13 cellular contexts compared by ENCODE assay signal in genomic region chr20:44020406-44021148, GRCh38.
A peak's percentile ranks its signal among the peaks of the same experiment; 100 is the strongest.
DNase-seq lines count a peak whose midpoint lies in the region; ATAC-seq and TF ChIP-seq lines count a peak whose summit lies in the region.
"Had no signal": no experiment of that assay in that cellular context is flagged by ENCODE, and none has a peak within 500 bp of the region (broad histone marks: within the 10 kb centered on the region; RNA-seq: fewer than 3 reads in every experiment).

No MANE protein-coding gene starts in this region.

- DNase-seq in activated naive CD8-positive, alpha-beta T cell treated with anti-CD3 and anti-CD28 coated beads for 36 hours, result no peak
- peak; percentile 52 for DNase-seq in NCI-H187 treated with DMSO at 0.1 percent for 48 hours (lab: John Stamatoyannopoulos, UW)
- no peak for DNase-seq in activated naive CD8-positive, alpha-beta T cell treated with anti-CD3 and anti-CD28 coated beads, Interleukin-2, amount 50 U/mL, for 24 hours
- DNase-seq in nephron progenitor cell, result no peak
- no peak for DNase-seq in foreskin melanocyte
- DNase-seq in kidney tubule cell (ENCODE audit: low spot score), result no peak
- no peak for DNase-seq in superior temporal gyrus (ENCODE audit: extremely low spot score)
- DNase-seq: activated B cell treated with CpG ODN at 0.5 μM for 24 hours, caudate nucleus, kidney, NCI-H2171 treated with DMSO at 0.1 percent for 48 hours, PC-9 had no signal

- no peak for TF ChIP-seq CTCF in nephron progenitor cell (IDR thresholded peaks at IDR 0.05)

- H3K4me3 Mint-ChIP-seq in activated naive CD8-positive, alpha-beta T cell, result peak overlapping the region; percentile 13
- H3K4me3 Mint-ChIP-seq in activated naive CD8-positive, alpha-beta T cell treated with anti-CD3 and anti-CD28 coated beads for 36 hours, result no peak overlapping the region
- no peak overlapping the region for H3K4me3 Mint-ChIP-seq in activated naive CD8-positive, alpha-beta T cell treated with anti-CD3 and anti-CD28 coated beads, Interleukin-2, amount 50 U/mL, for 24 hours
- no peak overlapping the region for H3K4me3 Mint-ChIP-seq in nephron progenitor cell
- H3K4me3 Mint-ChIP-seq: activated B cell treated with CpG ODN at 0.5 μM for 24 hours had no signal

- no peak overlapping the region for H3K27ac Mint-ChIP-seq in activated naive CD8-positive, alpha-beta T cell
- H3K27ac Mint-ChIP-seq in activated naive CD8-positive, alpha-beta T cell treated with anti-CD3 and anti-CD28 coated beads for 36 hours, result no peak overlapping the region
- H3K27ac Mint-ChIP-seq in activated naive CD8-positive, alpha-beta T cell treated with anti-CD3 and anti-CD28 coated beads, Interleukin-2, amount 50 U/mL, for 24 hours, result peak overlapping the region; percentile 88
- H3K27ac Mint-ChIP-seq in nephron progenitor cell, result peak overlapping the region; percentile 54
- H3K27ac Mint-ChIP-seq: activated B cell treated with CpG ODN at 0.5 μM for 24 hours had no signal

- H3K27me3 Mint-ChIP-seq in activated naive CD8-positive, alpha-beta T cell, result peaks cover 7% of the 10 kb centered on the region
- H3K27me3 Mint-ChIP-seq in activated naive CD8-positive, alpha-beta T cell treated with anti-CD3 and anti-CD28 coated beads for 36 hours, result peaks cover 17% of the 10 kb centered on the region
- H3K27me3 Mint-ChIP-seq in activated naive CD8-positive, alpha-beta T cell treated with anti-CD3 and anti-CD28 coated beads, Interleukin-2, amount 50 U/mL, for 24 hours, result peaks cover 21% of the 10 kb centered on the region
- peaks cover 29% of the 10 kb centered on the region for H3K27me3 Mint-ChIP-seq in nephron progenitor cell (ENCODE audit: low read depth, poor library complexity)
- H3K27me3 Mint-ChIP-seq: activated B cell treated with CpG ODN at 0.5 μM for 24 hours had no signal

- H3K9me3 Mint-ChIP-seq in activated naive CD8-positive, alpha-beta T cell (ENCODE audit: low read depth), result no peaks in the 10 kb centered on the region
- H3K9me3 Mint-ChIP-seq in activated naive CD8-positive, alpha-beta T cell treated with anti-CD3 and anti-CD28 coated beads for 36 hours, result no peaks in the 10 kb centered on the region
- H3K9me3 Mint-ChIP-seq in activated naive CD8-positive, alpha-beta T cell treated with anti-CD3 and anti-CD28 coated beads, Interleukin-2, amount 50 U/mL, for 24 hours, result no peaks in the 10 kb centered on the region
- no peaks in the 10 kb centered on the region for H3K9me3 Mint-ChIP-seq in nephron progenitor cell
- H3K9me3 Mint-ChIP-seq: activated B cell treated with CpG ODN at 0.5 μM for 24 hours had no signal

- ATAC-seq in activated naive CD8-positive, alpha-beta T cell treated with anti-CD3 and anti-CD28 coated beads, Interleukin-2, amount 50 U/mL, for 24 hours, result no peak

- peaks cover 33% of the 10 kb centered on the region for H3K4me1 Mint-ChIP-seq in activated naive CD8-positive, alpha-beta T cell (ENCODE audit: low read depth)
- H3K4me1 Mint-ChIP-seq in activated naive CD8-positive, alpha-beta T cell treated with anti-CD3 and anti-CD28 coated beads for 36 hours, result peaks cover 16% of the 10 kb centered on the region
- H3K4me1 Mint-ChIP-seq in activated naive CD8-positive, alpha-beta T cell treated with anti-CD3 and anti-CD28 coated beads, Interleukin-2, amount 50 U/mL, for 24 hours, result peaks cover 27% of the 10 kb centered on the region
- peaks cover 42% of the 10 kb centered on the region for H3K4me1 Mint-ChIP-seq in nephron progenitor cell

- H3K36me3 Mint-ChIP-seq in activated naive CD8-positive, alpha-beta T cell, result no peaks in the 10 kb centered on the region
- H3K36me3 Mint-ChIP-seq in activated naive CD8-positive, alpha-beta T cell treated with anti-CD3 and anti-CD28 coated beads for 36 hours, result no peaks in the 10 kb centered on the region
- no peaks in the 10 kb centered on the region for H3K36me3 Mint-ChIP-seq in activated naive CD8-positive, alpha-beta T cell treated with anti-CD3 and anti-CD28 coated beads, Interleukin-2, amount 50 U/mL, for 24 hours (ENCODE audit: low read depth)
- no peaks in the 10 kb centered on the region for H3K36me3 Mint-ChIP-seq in nephron progenitor cell (ENCODE audit: low read depth)

Comparison
In these comparisons a context has a peak if more than half of its experiments do, and no peak if none do; other contexts are left out.
1. H3K27ac Mint-ChIP-seq: peak in activated naive CD8-positive, alpha-beta T cell treated with anti-CD3 and anti-CD28 coated beads, Interleukin-2, amount 50 U/mL, for 24 hours (single experiment) and nephron progenitor cell (single experiment); none in activated naive CD8-positive, alpha-beta T cell (single experiment) and activated naive CD8-positive, alpha-beta T cell treated with anti-CD3 and anti-CD28 coated beads for 36 hours (single experiment).